ENCODE assay signal across 8 cellular contexts in genomic region chr18:3526421-3527354, GRCh38.
DNase-seq lines count a peak whose midpoint lies in the region; ATAC-seq and TF ChIP-seq lines count a peak whose summit lies in the region.

No MANE protein-coding gene starts in this region.

- no peak overlapping the region for H3K9ac ChIP-seq in endodermal cell (ENCODE audit: extremely low read depth, low read length, poor library complexity, severe bottlenecking)

- TF ChIP-seq EP300 in upper lobe of left lung (IDR thresholded peaks at IDR 0.05): no peak

- H3K79me2 ChIP-seq in osteoblast (ENCODE audit: insufficient read depth, low read length): no peaks in the 10 kb centered on the region

- 50 to 66% methylated on average over 10 to 13 of the region's 13 CpGs for WGBS in endodermal cell (ENCODE audit: insufficient coverage in 1 of 2, insufficient read length in 1 of 2), 2 experiments
- 23 to 31% (median 24%) methylated on average over 13 of the region's 13 CpGs for WGBS in psoas muscle, 3 donors
- 72 to 74% methylated on average over 13 of the region's 13 CpGs for WGBS in upper lobe of left lung, 2 donors

- TF ChIP-seq CTCF in endodermal cell (conservative IDR thresholded peaks at IDR 0.05): no peak
- TF ChIP-seq CTCF in psoas muscle (IDR thresholded peaks at IDR 0.05): no peak
- TF ChIP-seq CTCF in upper lobe of left lung (IDR thresholded peaks at IDR 0.05): no peak
- no peak for TF ChIP-seq CTCF in osteoblast (IDR thresholded peaks at IDR 0.05; ENCODE audit: extremely low read depth, low read depth, low read length)

- ATAC-seq in stimulated activated naive CD8-positive, alpha-beta T cell treated with anti-CD3 and anti-CD28 coated beads, Interleukin-15, Interleukin-2, amounts not matched to agents 100 U/mL and 50 U/mL, for 24 hours: no peak
- ATAC-seq in HG03175 (IDR thresholded peaks at IDR 0.05; ENCODE audit: unreplicated experiment): peak; percentile 39
- peak; percentile 92 to 98 (median 96) for ATAC-seq in psoas muscle
- no peak for ATAC-seq in upper lobe of left lung (ENCODE audit: low FRiP score in 2 of 2)

- H2AFZ ChIP-seq in osteoblast (ENCODE audit: low read length): no peak overlapping the region

- peak overlapping the region; percentile 60 for H3K27ac Mint-ChIP-seq in stimulated activated naive CD8-positive, alpha-beta T cell treated with anti-CD3 and anti-CD28 coated beads, Interleukin-15, Interleukin-2, amounts not matched to agents 100 ng/mL and 50 ng/mL, for 24 hours
- H3K27ac Mint-ChIP-seq in endodermal cell: peak overlapping the region; percentile 44

- no peak for DNase-seq in stimulated activated naive CD8-positive, alpha-beta T cell treated with anti-CD3 and anti-CD28 coated beads, Interleukin-15, Interleukin-2, amounts not matched to agents 100 U/mL and 50 U/mL, for 24 hours
- peak; percentile 93 for DNase-seq in NCI-H526 treated with DMSO at 0.1 percent for 48 hours (lab: John Stamatoyannopoulos, UW)
- DNase-seq in endodermal cell: no peak
- no peak for DNase-seq in psoas muscle
- DNase-seq in upper lobe of left lung: no peak
- no peak for DNase-seq in osteoblast (ENCODE audit: insufficient read length, low spot score, missing footprints)

- peaks cover 20% of the 10 kb centered on the region for H3K4me1 Mint-ChIP-seq in stimulated activated naive CD8-positive, alpha-beta T cell treated with anti-CD3 and anti-CD28 coated beads, Interleukin-15, Interleukin-2, amounts not matched to agents 100 ng/mL and 50 ng/mL, for 24 hours (ENCODE audit: low read depth)
- peaks cover 34% of the 10 kb centered on the region for H3K4me1 Mint-ChIP-seq in endodermal cell

- peaks cover 7% of the 10 kb centered on the region for H3K36me3 ChIP-seq in endodermal cell (ENCODE audit: control insufficient read depth, insufficient read depth, low read length)
- no peaks in the 10 kb centered on the region for H3K36me3 ChIP-seq in psoas muscle (ENCODE audit: insufficient read depth in 1 of 2, low read depth in 1 of 2)
- no peaks in the 10 kb centered on the region for H3K36me3 ChIP-seq in upper lobe of left lung
- no peaks in the 10 kb centered on the region for H3K36me3 ChIP-seq in osteoblast (ENCODE audit: insufficient read depth, low read length)

- H4K20me1 ChIP-seq in osteoblast (ENCODE audit: insufficient read depth, low read length): no peaks in the 10 kb centered on the region

- peaks cover 17% of the 10 kb centered on the region for H3K9me3 ChIP-seq in endodermal cell (ENCODE audit: control insufficient read depth, low read length)
- no peaks in the 10 kb centered on the region for H3K9me3 ChIP-seq in psoas muscle
- peaks cover 0 to 8% (median 2%) of the 10 kb centered on the region in 4 donors for H3K9me3 ChIP-seq in upper lobe of left lung
- H3K9me3 ChIP-seq in osteoblast (ENCODE audit: low read depth, low read length): no peaks in the 10 kb centered on the region

- H3K27ac ChIP-seq in endodermal cell (ENCODE audit: low read depth, low read length): peak overlapping the region; percentile 90
- H3K27ac ChIP-seq in psoas muscle: peak overlapping the region; percentile 74
- no peak overlapping the region for H3K27ac ChIP-seq in upper lobe of left lung
- no peak overlapping the region for H3K27ac ChIP-seq in osteoblast (ENCODE audit: low read depth, low read length)

- no peaks in the 10 kb centered on the region for H3K27me3 ChIP-seq in endodermal cell (ENCODE audit: control insufficient read depth, insufficient read depth, low read length, poor library complexity, severe bottlenecking)
- H3K27me3 ChIP-seq in psoas muscle (ENCODE audit: insufficient read depth in 3 of 3, low read length in 2 of 3): no peaks in the 10 kb centered on the region
- no peaks in the 10 kb centered on the region for H3K27me3 ChIP-seq in upper lobe of left lung
- H3K27me3 ChIP-seq in osteoblast (ENCODE audit: insufficient read depth, low read length): no peaks in the 10 kb centered on the region

- H3K36me3 Mint-ChIP-seq in stimulated activated naive CD8-positive, alpha-beta T cell treated with anti-CD3 and anti-CD28 coated beads, Interleukin-15, Interleukin-2, amounts not matched to agents 100 ng/mL and 50 ng/mL, for 24 hours (ENCODE audit: low read depth): peaks cover 4% of the 10 kb centered on the region
- H3K36me3 Mint-ChIP-seq in endodermal cell (ENCODE audit: low read depth): peaks cover 5% of the 10 kb centered on the region

- H3K4me2 ChIP-seq in osteoblast (ENCODE audit: insufficient read depth, low read length): no peak overlapping the region

- intact Hi-C loops in psoas muscle (cut with DNase I): loop anchor here in 1 of 2 donors (5.0 kb wide), 2 partner anchors 66 to 69 kb away; no protein-coding TSS in a partner anchor

- H3K4me1 ChIP-seq in endodermal cell (ENCODE audit: control insufficient read depth, insufficient read depth, low read length) (peaks cover 6% of the 10 kb centered on the region), psoas muscle (peaks cover 11% of the 10 kb centered on the region), upper lobe of left lung (peaks cover 0 to 4% (median 0%) of the 10 kb centered on the region in 4 donors), osteoblast (ENCODE audit: insufficient read depth, low read length) (no peaks in the 10 kb centered on the region)

- TF ChIP-seq POLR2A in upper lobe of left lung (IDR thresholded peaks at IDR 0.05): no peak

- H3K4me3 ChIP-seq in endodermal cell (ENCODE audit: low read length): no peak overlapping the region
- peak overlapping the region; percentile 17 for H3K4me3 ChIP-seq in psoas muscle
- H3K4me3 ChIP-seq in upper lobe of left lung: no peak overlapping the region
- H3K4me3 ChIP-seq in osteoblast (ENCODE audit: insufficient read depth, low read length): no peak overlapping the region

- peaks cover 5% of the 10 kb centered on the region for H3K9me3 Mint-ChIP-seq in stimulated activated naive CD8-positive, alpha-beta T cell treated with anti-CD3 and anti-CD28 coated beads, Interleukin-15, Interleukin-2, amounts not matched to agents 100 ng/mL and 50 ng/mL, for 24 hours
- peaks cover 20% of the 10 kb centered on the region for H3K9me3 Mint-ChIP-seq in endodermal cell

- H3K27me3 Mint-ChIP-seq in stimulated activated naive CD8-positive, alpha-beta T cell treated with anti-CD3 and anti-CD28 coated beads, Interleukin-15, Interleukin-2, amounts not matched to agents 100 ng/mL and 50 ng/mL, for 24 hours: peaks cover 3% of the 10 kb centered on the region
- H3K27me3 Mint-ChIP-seq in endodermal cell (ENCODE audit: insufficient read depth): no peaks in the 10 kb centered on the region

- no peak overlapping the region for H3K4me3 Mint-ChIP-seq in stimulated activated naive CD8-positive, alpha-beta T cell treated with anti-CD3 and anti-CD28 coated beads, Interleukin-15, Interleukin-2, amounts not matched to agents 100 ng/mL and 50 ng/mL, for 24 hours
- H3K4me3 Mint-ChIP-seq in endodermal cell: no peak overlapping the region

Comparison
In these comparisons a context has a peak if more than half of its experiments do, and no peak if none do; other contexts are left out.
1. ATAC-seq: peak in HG03175 (single experiment) and psoas muscle (4 of 4); none in stimulated activated naive CD8-positive, alpha-beta T cell treated with anti-CD3 and anti-CD28 coated beads, Interleukin-15, Interleukin-2, amounts not matched to agents 100 U/mL and 50 U/mL, for 24 hours (single experiment) and upper lobe of left lung (0 of 2).
2. H3K27ac ChIP-seq: peak in endodermal cell (single experiment) and psoas muscle (single experiment); none in upper lobe of left lung (0 of 4) and osteoblast (single experiment).